12 cellular contexts compared by ENCODE assay signal in genomic region chr11:37394236-37394870, GRCh38.
"Had no signal": no experiment of that assay in that cellular context is flagged by ENCODE, and none has a peak within 500 bp of the region (broad histone marks: within the 10 kb centered on the region; RNA-seq: fewer than 3 reads in every experiment).

No MANE protein-coding gene starts in this region.

- ATAC-seq: effector memory CD8-positive, alpha-beta T cell had no signal

- H3K4me3 ChIP-seq: coronary artery, right atrium auricular region, stomach, thyroid gland had no signal

- DNase-seq: activated CD4-positive, alpha-beta T cell treated with anti-CD3 and anti-CD28 coated beads for 48 hours; activated naive CD4-positive, alpha-beta T cell treated with Interleukin-2 at 50 U/mL for 16 hours; central memory CD4-positive, alpha-beta T cell; effector memory CD8-positive, alpha-beta T cell; hypothalamus; kidney glomerular epithelial cell; posterior cingulate gyrus; small intestine; stomach; thyroid gland had no signal
